2 cellular contexts compared by ENCODE assay signal in genomic region chr7:235576-236395, GRCh38.
TF ChIP-seq lines count a peak whose summit lies in the region.

No MANE protein-coding gene starts in this region.

TF ChIP-seq in IMR-90, 13 proteins besides CTCF, POLR2A, EP300 and RAD21:
- TF ChIP-seq CHD1 (IDR thresholded peaks at IDR 0.05; ENCODE audit: low read depth, low read length) (no peak), CEBPB (IDR thresholded peaks at IDR 0.05; ENCODE audit: low read depth, low read length) (no peak), MAFK (IDR thresholded peaks at IDR 0.05; ENCODE audit: low read depth, low read length) (no peak), FOS (IDR thresholded peaks at IDR 0.05; ENCODE audit: low read depth, low read length) (no peak), RCOR1 (IDR thresholded peaks at IDR 0.05; ENCODE audit: insufficient replicate concordance, low read length) (no peak), MXI1 (IDR thresholded peaks at IDR 0.05; ENCODE audit: borderline replicate concordance, low read depth, low read length) (no peak), ELK1 (IDR thresholded peaks at IDR 0.05; ENCODE audit: borderline replicate concordance, low read depth, low read length) (no peak), MAZ (IDR thresholded peaks at IDR 0.05; ENCODE audit: borderline replicate concordance, low read depth, low read length) (no peak), RFX5 (IDR thresholded peaks at IDR 0.05; ENCODE audit: low read depth, low read length) (no peak), SMC3 (IDR thresholded peaks at IDR 0.05; ENCODE audit: low read depth, low read length) (no peak), NFE2L2 (IDR thresholded peaks at IDR 0.05; ENCODE audit: low read depth, low read length) (no peak), USF2 (IDR thresholded peaks at IDR 0.05; ENCODE audit: low read depth, low read length) (no peak), BHLHE40 (IDR thresholded peaks at IDR 0.05; ENCODE audit: low read depth, low read length) (no peak)

TF ChIP-seq in HepG2, 621 proteins besides CTCF, POLR2A, EP300 and RAD21:
- TF ChIP-seq MEIS2 (CRISPR knock-in tag; IDR thresholded peaks at IDR 0.05), result no peak
- peak; percentile 4; the same call in 1 of the 2 replicates for TF ChIP-seq GABPB1 (CRISPR knock-in tag; IDR thresholded peaks at IDR 0.05)
- no peak for TF ChIP-seq DMTF1 (CRISPR knock-in tag; IDR thresholded peaks at IDR 0.05)
- TF ChIP-seq SRY (CRISPR knock-in tag; IDR thresholded peaks at IDR 0.05), result no peak
- TF ChIP-seq SMAD3 (CRISPR knock-in tag; IDR thresholded peaks at IDR 0.05), result peak; percentile 9; the same call in 1 of the 2 replicates
- TF ChIP-seq REST (IDR thresholded peaks at IDR 0.05; ENCODE audit: borderline replicate concordance in 1 of 2, low read depth in 1 of 2, low read length in 2 of 2), result no peak
- peak; percentile 94 for TF ChIP-seq ZBTB33 (CRISPR knock-in tag; IDR thresholded peaks at IDR 0.05)
- TF ChIP-seq TOPORS (CRISPR knock-in tag; IDR thresholded peaks at IDR 0.05), result no peak
- TF ChIP-seq ZNF619 (CRISPR knock-in tag; IDR thresholded peaks at IDR 0.05), result peak; percentile 50; the same call in 1 of the 2 replicates
- no peak for TF ChIP-seq REXO4 (CRISPR knock-in tag; IDR thresholded peaks at IDR 0.05; ENCODE audit: borderline replicate concordance)
- TF ChIP-seq RFXANK (CRISPR knock-in tag; IDR thresholded peaks at IDR 0.05), result no peak
TF ChIP-seq in HepG2: peak in this region for 4.
